ENCODE assay signal across 21 cellular contexts in the genomic region with DNA sequence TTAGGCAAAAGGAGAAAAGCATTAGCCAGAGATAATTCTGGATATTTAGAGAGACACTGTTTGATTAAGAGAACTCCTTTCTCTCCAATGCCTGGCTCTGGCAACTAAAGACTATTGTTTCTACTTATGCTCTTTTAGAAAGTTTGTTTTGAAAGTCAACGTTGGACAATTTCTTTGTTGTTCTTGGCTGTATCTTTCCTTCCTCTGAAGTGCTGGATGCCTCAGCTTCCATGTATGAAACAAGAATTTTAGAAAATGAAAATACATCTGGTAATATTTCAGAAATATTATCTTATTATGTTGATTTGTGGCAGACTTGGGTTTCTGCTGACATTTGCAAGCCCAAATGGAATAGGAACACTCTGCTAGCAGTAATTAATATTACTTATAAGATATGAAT.
"Had no signal": no experiment of that assay in that cellular context is flagged by ENCODE, and none has a peak within 500 bp of the region (broad histone marks: within the 10 kb centered on the region; RNA-seq: fewer than 3 reads in every experiment).

No MANE protein-coding gene starts in this region.

- DNase-seq: effector memory CD8-positive, alpha-beta T cell; erythroblast; esophagus squamous epithelium; foreskin keratinocyte; glutamatergic neuron; mesenchymal stem cell; mucosa of descending colon; naive B cell; pancreas; retina; right lobe of liver; stimulated activated CD4-positive, alpha-beta T cell treated with anti-CD3 and anti-CD28 coated beads, Interleukin-2, amount 100 ng/mL, for 24 hours; stimulated activated CD4-positive, alpha-beta T cell treated with anti-CD3 and anti-CD28 coated beads, Interleukin-4, amount 100 ng/mL, for 24 hours; stimulated activated naive CD4-positive, alpha-beta T cell treated with Interleukin-2 at 50 U/mL for 16 hours; stomach; thyroid gland had no signal

- H3K4me3 ChIP-seq: coronary artery, esophagus squamous epithelium, mucosa of descending colon, pancreas, right lobe of liver, stomach, thyroid gland had no signal

- ATAC-seq: effector memory CD8-positive, alpha-beta T cell; foreskin keratinocyte; mucosa of descending colon; natural killer cell treated with Interleukin-12 subunit alpha and Interleukin-12 subunit beta and Interleukin-15 and Interleukin-18, amount 100 ng/mL, for 72 hours; pancreas; right lobe of liver; stimulated activated effector memory CD8-positive, alpha-beta T cell treated with anti-CD3 and anti-CD28 coated beads, Interleukin-12 subunit alpha, Interleukin-12 subunit beta, amount 100 ng/mL, for 72 hours had no signal

- FAIRE-seq: endometrium, keratinocyte, pancreas had no signal
